ENCODE assay signal across 8 cellular contexts in genomic region chr4:337143-337931, GRCh38. TPM values are rescaled to one million over a fixed set of nuclear protein-coding genes. Genes with fewer than 3 reads are reported as not detected.
DNase-seq lines count a peak whose midpoint lies in the region; ATAC-seq and TF ChIP-seq lines count a peak whose summit lies in the region.

TSS of gene ZNF141 (plus strand) at chr4:337814. CDS start at chr4:337984, 170 bp downstream.

- peak within 1 kb of the TSS; percentile 84; the same call in 1 of the 2 replicates for H3K27ac Mint-ChIP-seq in HFFc6
- H3K27ac Mint-ChIP-seq in T-helper 1 cell treated with Interleukin-12 subunit alpha and Interleukin-12 subunit beta and Interleukin-4 antibody, amounts not matched to agents 30 μg/mL and 1 μg/mL, for 36 hours = peak within 1 kb of the TSS; percentile 99
- peak within 1 kb of the TSS; percentile 100 for H3K27ac Mint-ChIP-seq in progenitor cell of endocrine pancreas

- H3K4me1 Mint-ChIP-seq in HFFc6 (ENCODE audit: low read depth) (peaks cover 4% of the 10 kb centered on the region; the same call in 1 of the 2 replicates), progenitor cell of endocrine pancreas (ENCODE audit: low read depth) (peaks cover 14% of the 10 kb centered on the region)
- peaks cover 18% of the 10 kb centered on the region for H3K4me1 Mint-ChIP-seq in T-helper 1 cell treated with Interleukin-12 subunit alpha and Interleukin-12 subunit beta and Interleukin-4 antibody, amounts not matched to agents 30 μg/mL and 1 μg/mL, for 36 hours (ENCODE audit: low read depth)

- H3K4me1 ChIP-seq in upper lobe of right lung = peaks cover 11% of the 10 kb centered on the region

- H3K4me3 Mint-ChIP-seq in HFFc6 (peak within 1 kb of the TSS; percentile 94), progenitor cell of endocrine pancreas (ENCODE audit: low read depth) (peak within 1 kb of the TSS; percentile 99)
- H3K4me3 Mint-ChIP-seq in T-helper 1 cell treated with Interleukin-12 subunit alpha and Interleukin-12 subunit beta and Interleukin-4 antibody, amounts not matched to agents 30 μg/mL and 1 μg/mL, for 36 hours = peak within 1 kb of the TSS; percentile 99

- no peaks in the 10 kb centered on the region for H3K27me3 ChIP-seq in upper lobe of right lung

- H3K36me3 ChIP-seq in upper lobe of right lung = no peaks in the 10 kb centered on the region

- TF ChIP-seq CTCF in HFFc6 (IDR thresholded peaks at IDR 0.05) = no peak
- TF ChIP-seq CTCF in progenitor cell of endocrine pancreas (IDR thresholded peaks at IDR 0.05; ENCODE audit: unreplicated experiment) = no peak
- TF ChIP-seq CTCF in upper lobe of right lung (IDR thresholded peaks at IDR 0.05) = no peak

- H3K4me3 ChIP-seq in upper lobe of right lung = peak within 1 kb of the TSS; percentile 98

- DNase-seq in GM04503 (ENCODE audit: low read depth) (peak; percentile 92), HFFc6 (peak; percentile 92), NCI-H128 (lab: John Stamatoyannopoulos, UW; ENCODE audit: unreplicated experiment) (peak; percentile 97), amygdala (lab: John Stamatoyannopoulos, UW) (peak; percentile 60 to 98 (median 95)), left cardiac atrium (peak; percentile 97), progenitor cell of endocrine pancreas (ENCODE audit: low spot score, unreplicated experiment) (peak; percentile 89), upper lobe of right lung (peak; percentile 96)

- peaks cover 21% of the 10 kb centered on the region for H3K9me3 ChIP-seq in upper lobe of right lung

- ATAC-seq in left cardiac atrium = peak; percentile 96 to 98
- ATAC-seq in upper lobe of right lung = peak; percentile 97

- H3K27me3 Mint-ChIP-seq in HFFc6 (ENCODE audit: insufficient read depth) (no peaks in the 10 kb centered on the region; the same call in 1 of the 2 replicates), progenitor cell of endocrine pancreas (no peaks in the 10 kb centered on the region)
- peaks cover 3% of the 10 kb centered on the region for H3K27me3 Mint-ChIP-seq in T-helper 1 cell treated with Interleukin-12 subunit alpha and Interleukin-12 subunit beta and Interleukin-4 antibody, amounts not matched to agents 30 μg/mL and 1 μg/mL, for 36 hours (ENCODE audit: low read depth)

- peak within 1 kb of the TSS; percentile 94 for H3K27ac ChIP-seq in upper lobe of right lung

- intact Hi-C loops in left cardiac atrium (cut with DNase I) = no loop called here
- intact Hi-C loops in upper lobe of right lung (cut with DNase I) = no loop called here

- peaks cover 67% of the 10 kb centered on the region for H3K9me3 Mint-ChIP-seq in HFFc6
- peaks cover 52% of the 10 kb centered on the region for H3K9me3 Mint-ChIP-seq in T-helper 1 cell treated with Interleukin-12 subunit alpha and Interleukin-12 subunit beta and Interleukin-4 antibody, amounts not matched to agents 30 μg/mL and 1 μg/mL, for 36 hours
- H3K9me3 Mint-ChIP-seq in progenitor cell of endocrine pancreas (ENCODE audit: low read depth) = peaks cover 9% of the 10 kb centered on the region

- H3K36me3 Mint-ChIP-seq in HFFc6 (ENCODE audit: low read depth) = peaks cover 29% of the 10 kb centered on the region
- peaks cover 52% of the 10 kb centered on the region for H3K36me3 Mint-ChIP-seq in T-helper 1 cell treated with Interleukin-12 subunit alpha and Interleukin-12 subunit beta and Interleukin-4 antibody, amounts not matched to agents 30 μg/mL and 1 μg/mL, for 36 hours (ENCODE audit: low read depth)
- H3K36me3 Mint-ChIP-seq in progenitor cell of endocrine pancreas (ENCODE audit: insufficient read depth) = peaks cover 36% of the 10 kb centered on the region

RNA-seq across cellular contexts. Expression of gene ZNF141, which starts in this region (rescaled TPM):
- 1 to 10 TPM in 2 of 6 experiments, under 1 TPM in 4; 0.26 to 3.1 (median 0.40) TPM for total RNA-seq in HFFc6 (2021; fragmentation: NEBNext Ultra II Directional; extraction: Animal tissue kit (Norgen Biotek cat#: 25700))
- total RNA-seq in left cardiac atrium (10 to 100 TPM in 1 of 2 donors, 1 to 10 TPM in 1; 9.0 to 10.2 TPM), progenitor cell of endocrine pancreas (30.9 and 32.5 TPM in 2 replicates), upper lobe of right lung (19.9 TPM)

Comparison
In these comparisons a context has a peak if more than half of its experiments do, and no peak if none do; other contexts are left out.
1. Peak in every context shown above with its lines: DNase-seq, ATAC-seq, H3K4me3 ChIP-seq and H3K27ac ChIP-seq.